In the genomic region with DNA sequence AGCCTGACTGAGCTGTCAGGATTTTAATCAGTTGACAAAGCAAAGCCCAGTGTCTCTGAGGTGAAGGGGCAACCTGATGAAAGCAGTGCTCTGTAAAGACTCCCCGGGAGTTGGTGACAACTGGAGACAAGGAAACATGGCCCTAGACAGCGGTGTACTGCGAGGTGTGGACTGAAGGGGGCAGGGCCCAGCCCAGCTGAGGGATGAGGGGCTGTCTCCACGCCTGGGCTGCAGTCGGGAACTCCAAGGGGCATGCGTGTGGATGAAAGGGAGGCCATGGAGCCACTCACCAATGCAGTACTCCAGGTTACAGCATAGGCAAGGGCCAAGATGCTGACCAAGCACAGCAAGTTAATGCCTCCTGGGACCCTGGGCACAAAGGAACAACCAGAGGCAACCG, we compare ENCODE assay signal across 16 cellular contexts. TPM values are rescaled to one million over a fixed set of nuclear protein-coding genes. Genes with fewer than 3 reads are reported as not detected.
A peak's percentile ranks its signal among the peaks of the same experiment; 100 is the strongest.
DNase-seq lines count a peak whose midpoint lies in the region; ATAC-seq and TF ChIP-seq lines count a peak whose summit lies in the region.
"Had no signal": no experiment of that assay in that cellular context is flagged by ENCODE, and none has a peak within 500 bp of the region (broad histone marks: within the 10 kb centered on the region; RNA-seq: fewer than 3 reads in every experiment).

No MANE protein-coding gene starts in this region.

- H3K4me1 ChIP-seq in right atrium auricular region (no peaks in the 10 kb centered on the region), SJCRH30 (no peaks in the 10 kb centered on the region), mammary epithelial cell (ENCODE audit: insufficient read depth, low read length) (no peaks in the 10 kb centered on the region)

- peak overlapping the region in 4 of 5 experiments; percentile 18 to 80 (median 58) for H3K27ac Mint-ChIP-seq in brain
- H3K27ac Mint-ChIP-seq in osteocyte (ENCODE audit: unreplicated experiment): no peak overlapping the region
- H3K27ac Mint-ChIP-seq in naive thymus-derived CD8-positive, alpha-beta T cell: peak overlapping the region in 5 of 10 donors; percentile 2 to 77 (median 63)

- peaks cover 56% of the 10 kb centered on the region for H3K36me3 Mint-ChIP-seq in brain
- peaks cover 32% of the 10 kb centered on the region for H3K36me3 Mint-ChIP-seq in osteocyte (ENCODE audit: unreplicated experiment)
- H3K36me3 Mint-ChIP-seq in naive thymus-derived CD8-positive, alpha-beta T cell: peaks cover 0 to 61% (median 12%) of the 10 kb centered on the region in 3 donors

- no peak overlapping the region for H3K4me2 ChIP-seq in mammary epithelial cell (ENCODE audit: insufficient read depth, low read depth, low read length)

- ATAC-seq in naive thymus-derived CD8-positive, alpha-beta T cell: no peak
- no peak for ATAC-seq in GM21447 (IDR thresholded peaks at IDR 0.05; ENCODE audit: unreplicated experiment)
- ATAC-seq: HCT116 had no signal

- peaks cover 6% of the 10 kb centered on the region for H3K4me1 Mint-ChIP-seq in brain
- H3K4me1 Mint-ChIP-seq in osteocyte (ENCODE audit: unreplicated experiment): no peaks in the 10 kb centered on the region
- peaks cover 0 to 7% (median 0%) of the 10 kb centered on the region in 4 donors for H3K4me1 Mint-ChIP-seq in naive thymus-derived CD8-positive, alpha-beta T cell

- 100% methylated on average over 6 of the region's 7 CpGs for WGBS in mammary epithelial cell (ENCODE audit: low coverage, missing lambda C conversion rate)

- in situ Hi-C loops in mammary epithelial cell (cut with MboI; ENCODE audit: low sequenced_read_pairs in 2 of 2): no loop called here

- DNase-seq in cardiac septum (ENCODE audit: low spot score) (peak; percentile 49), right atrium auricular region (ENCODE audit: low spot score) (no peak), osteocyte (ENCODE audit: extremely low spot score, unreplicated experiment) (peak; percentile 59), SJCRH30 (no peak), mammary epithelial cell (no peak)
- no peak for DNase-seq in naive thymus-derived CD8-positive, alpha-beta T cell
- DNase-seq: CD4-positive, CD25-positive, alpha-beta regulatory T cell; DND-41; GF-D8; NCI-H146; NCI-H2081 treated with DMSO at 0.1 percent for 48 hours; NCI-H526 had no signal

- POLR2A ChIA-PET in naive thymus-derived CD8-positive, alpha-beta T cell (lab: Charles Lee): no interaction called here

- H3K27me3 Mint-ChIP-seq in brain (no peaks in the 10 kb centered on the region), osteocyte (ENCODE audit: unreplicated experiment) (no peaks in the 10 kb centered on the region)
- no peaks in the 10 kb centered on the region for H3K27me3 Mint-ChIP-seq in naive thymus-derived CD8-positive, alpha-beta T cell
- H3K27me3 Mint-ChIP-seq: CD4-positive, CD25-positive, alpha-beta regulatory T cell; IgD-negative memory B cell had no signal

- H3K27me3 ChIP-seq in right atrium auricular region (no peaks in the 10 kb centered on the region), SJCRH30 (no peaks in the 10 kb centered on the region), mammary epithelial cell (ENCODE audit: insufficient read depth, low read length) (no peaks in the 10 kb centered on the region)

- H3K27ac ChIP-seq in right atrium auricular region (no peak overlapping the region), SJCRH30 (no peak overlapping the region), mammary epithelial cell (ENCODE audit: insufficient read depth, low read depth, low read length) (no peak overlapping the region)

- H3K9ac ChIP-seq in mammary epithelial cell (ENCODE audit: insufficient read depth, low read length): no peak overlapping the region

- H3K4me3 Mint-ChIP-seq in brain: no peak overlapping the region
- H3K4me3 Mint-ChIP-seq in osteocyte (ENCODE audit: unreplicated experiment): no peak overlapping the region
- H3K4me3 Mint-ChIP-seq in naive thymus-derived CD8-positive, alpha-beta T cell: no peak overlapping the region
- H3K4me3 Mint-ChIP-seq: CD4-positive, CD25-positive, alpha-beta regulatory T cell; IgD-negative memory B cell had no signal

- no peak overlapping the region for H3K4me3 ChIP-seq in right atrium auricular region
- no peak overlapping the region for H3K4me3 ChIP-seq in SJCRH30
- no peak overlapping the region for H3K4me3 ChIP-seq in mammary epithelial cell (replicated peaks in 1 of 3; ENCODE audit: insufficient read depth in 1 of 3, low read depth in 2 of 3, low read length in 3 of 3)

- no peaks in the 10 kb centered on the region for H3K9me3 Mint-ChIP-seq in brain
- no peaks in the 10 kb centered on the region for H3K9me3 Mint-ChIP-seq in osteocyte (ENCODE audit: unreplicated experiment)
- H3K9me3 Mint-ChIP-seq in naive thymus-derived CD8-positive, alpha-beta T cell: no peaks in the 10 kb centered on the region
- H3K9me3 Mint-ChIP-seq: CD4-positive, CD25-positive, alpha-beta regulatory T cell; IgD-negative memory B cell had no signal

- intact Hi-C loops in cardiac septum (cut with DNase I): no loop called here
- intact Hi-C loops in mammary epithelial cell (cut with micrococcal nuclease): no loop called here

- H3K9me3 ChIP-seq in right atrium auricular region (no peaks in the 10 kb centered on the region), SJCRH30 (replicated peaks) (no peaks in the 10 kb centered on the region), mammary epithelial cell (replicated peaks; ENCODE audit: insufficient read depth, low read length) (no peaks in the 10 kb centered on the region)

- BruUV-seq in mammary epithelial cell (replicated peaks; lab: Mats Ljungman, UMichigan): no TSS peak

- CTCF ChIA-PET in mammary epithelial cell (lab: Charles Lee; ENCODE audit: low non-redundant PET): no interaction called here

- H4K20me1 ChIP-seq in mammary epithelial cell (ENCODE audit: insufficient read depth, low read length): no peaks in the 10 kb centered on the region

- H2AFZ ChIP-seq in mammary epithelial cell (ENCODE audit: low read depth, low read length): no peak overlapping the region

- dilution Hi-C loops in mammary epithelial cell (cut with HindIII; ENCODE audit: low sequenced_read_pairs): no loop called here

- TF ChIP-seq CTCF in right atrium auricular region (IDR thresholded peaks at IDR 0.05): no peak
- TF ChIP-seq CTCF in brain (conservative IDR thresholded peaks at IDR 0.05): no peak
- no peak for TF ChIP-seq CTCF in osteocyte (IDR thresholded peaks at IDR 0.05)
- no peak for TF ChIP-seq CTCF in mammary epithelial cell (conservative IDR thresholded peaks at IDR 0.05 in 1 of 2, IDR thresholded peaks at IDR 0.05 in 1 of 2; ENCODE audit: extremely low read depth in 1 of 2, insufficient read depth in 1 of 2, low read depth in 1 of 2, low read length in 2 of 2)

- H3K36me3 ChIP-seq in right atrium auricular region (peaks cover 44% of the 10 kb centered on the region), SJCRH30 (peaks cover 22% of the 10 kb centered on the region), mammary epithelial cell (ENCODE audit: insufficient read depth, low read length) (peaks cover 9% of the 10 kb centered on the region)

- H3K79me2 ChIP-seq in mammary epithelial cell (ENCODE audit: insufficient read depth, low read length): no peaks in the 10 kb centered on the region

RNA-seq across cellular contexts. Expression of a gene that starts 45.1 kb away (rescaled TPM):
- total RNA-seq in cardiac septum (37.9 TPM), right atrium auricular region (10 to 100 TPM; 46.5 to 57.3 TPM), osteocyte (76.4 and 86.7 TPM in 2 replicates), mammary epithelial cell (10 to 100 TPM; 72.5 to 75.4 TPM)
- polyA plus RNA-seq in brain (ENCODE audit: insufficient read depth, low read depth, low replicate concordance) (56.1 TPM), mammary epithelial cell (31.8 TPM)
- total RNA-seq in SJCRH30 (2014; rRNA removed; shearing (Covaris generic)): 47.5 and 48.4 TPM in 2 replicates
- 10 to 100 TPM; 94.8 to 95.9 TPM for total RNA-seq in naive thymus-derived CD8-positive, alpha-beta T cell
- 10 to 100 TPM; 32.3 to 55.7 (median 38.7) TPM for polyA plus RNA-seq in naive thymus-derived CD8-positive, alpha-beta T cell
- polyA minus RNA-seq in mammary epithelial cell: 154 TPM

RNA-seq across cellular contexts. Expression of a gene that starts 49.8 kb away (rescaled TPM):
- 24.0 TPM for total RNA-seq in cardiac septum
- total RNA-seq in right atrium auricular region: 10 to 100 TPM; 13.7 to 18.8 TPM
- polyA plus RNA-seq in brain (ENCODE audit: insufficient read depth, low read depth, low replicate concordance): 37.3 TPM
- total RNA-seq in osteocyte: 57.7 and 60.8 TPM in 2 replicates
- 7.4 and 11.4 TPM in 2 replicates for total RNA-seq in SJCRH30 (2014; rRNA removed; shearing (Covaris generic))
- 10 to 100 TPM; 49.7 to 63.8 TPM for total RNA-seq in naive thymus-derived CD8-positive, alpha-beta T cell
- polyA plus RNA-seq in naive thymus-derived CD8-positive, alpha-beta T cell: 1 to 10 TPM; 3.0 to 3.9 (median 3.8) TPM
- 10 to 100 TPM; 31.3 to 46.6 TPM for total RNA-seq in mammary epithelial cell
- 2.9 TPM for polyA plus RNA-seq in mammary epithelial cell
- 23.6 TPM for polyA minus RNA-seq in mammary epithelial cell

Comparison
In these comparisons a context has a peak if more than half of its experiments do, and no peak if none do; other contexts are left out.
1. DNase-seq: peak in cardiac septum (single experiment) and osteocyte (single experiment); none in right atrium auricular region (single experiment), SJCRH30 (0 of 2), naive thymus-derived CD8-positive, alpha-beta T cell (0 of 10) and mammary epithelial cell (single experiment).